25 cellular contexts compared by ENCODE assay signal in genomic region chr20:6311841-6312655, GRCh38.
"Had no signal": no experiment of that assay in that cellular context is flagged by ENCODE, and none has a peak within 500 bp of the region (broad histone marks: within the 10 kb centered on the region; RNA-seq: fewer than 3 reads in every experiment).

No MANE protein-coding gene starts in this region.

- H3K4me3 ChIP-seq: adrenal gland, ascending aorta, hepatocyte, ovary, prostate gland, right atrium auricular region, thyroid gland, upper lobe of right lung had no signal

- H3K4me2 ChIP-seq: hepatocyte had no signal

- H3K36me3 ChIP-seq: adrenal gland, ascending aorta, neutrophil, ovary, prostate gland, right atrium auricular region, thyroid gland, upper lobe of right lung had no signal

- DNase-seq: activated CD4-positive, alpha-beta T cell treated with anti-CD3 and anti-CD28 coated beads for 1 hour; activated CD4-positive, alpha-beta T cell treated with anti-CD3 and anti-CD28 coated beads, Interleukin-2, amount 50 U/mL, for 1 hour; activated naive CD4-positive, alpha-beta T cell; activated T-cell treated with anti-CD3 and anti-CD28 coated beads, Interleukin-2, amount 50 U/mL, for 24 hours; adrenal gland; cerebellar nuclear complex; cortex of kidney; endodermal cell; glutamatergic neuron; immature natural killer cell; left ventricle myocardium superior; ovary; stimulated activated CD4-positive, alpha-beta T cell treated with anti-CD3 and anti-CD28 coated beads, Interleukin-4, amount 100 ng/mL, for 24 hours; stimulated activated naive CD8-positive, alpha-beta T cell treated with anti-CD3 and anti-CD28 coated beads, Interleukin-15, Interleukin-2, amounts not matched to agents 100 U/mL and 50 U/mL, for 24 hours; substantia nigra; T-helper 9 cell; thyroid gland; upper lobe of right lung had no signal

- ATAC-seq: activated T-helper 17 cell treated with anti-CD3 and anti-CD28 coated beads, Interleukin-2, amount 50 U/mL, for 72 hours; left ventricle myocardium superior; natural killer cell treated with Interleukin-12 subunit alpha and Interleukin-12 subunit beta and Interleukin-15 and Interleukin-18, amount 100 ng/mL, for 72 hours; stimulated activated naive CD8-positive, alpha-beta T cell treated with anti-CD3 and anti-CD28 coated beads, Interleukin-15, Interleukin-2, amounts not matched to agents 100 U/mL and 50 U/mL, for 24 hours; upper lobe of right lung had no signal

- H3K9me3 ChIP-seq: neutrophil, ovary, prostate gland, thyroid gland, upper lobe of right lung had no signal

- H3K27me3 ChIP-seq: adrenal gland, ascending aorta, hepatocyte, neutrophil, ovary, right atrium auricular region, thyroid gland, upper lobe of right lung had no signal

- H3K27ac ChIP-seq: adrenal gland, ascending aorta, hepatocyte, neutrophil, ovary, prostate gland, right atrium auricular region, thyroid gland, upper lobe of right lung had no signal

- H2AFZ ChIP-seq: hepatocyte had no signal

- H3K4me1 ChIP-seq: adrenal gland, ascending aorta, prostate gland, right atrium auricular region, thyroid gland, upper lobe of right lung had no signal
